17 cellular contexts compared by ENCODE assay signal in the genomic region with DNA sequence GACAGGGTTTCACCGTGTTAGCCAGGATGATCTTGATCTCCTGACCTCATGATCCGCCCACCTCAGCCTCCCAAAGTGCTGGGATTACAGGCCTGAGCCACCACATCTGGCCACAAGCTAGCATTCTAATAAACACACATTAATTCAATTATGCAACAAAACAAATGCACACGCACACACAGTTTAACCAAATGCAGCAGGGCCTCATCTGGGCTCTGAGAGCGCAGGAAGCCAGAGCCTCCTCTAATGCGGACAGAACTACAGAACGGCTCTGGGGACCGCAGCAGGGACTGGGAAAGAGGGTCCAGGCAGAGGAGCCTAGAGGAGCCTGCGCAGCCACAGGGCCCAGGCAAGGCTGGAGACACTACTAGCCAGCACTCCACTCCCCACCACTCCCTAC. TPM values are rescaled to one million over a fixed set of nuclear protein-coding genes. Genes with fewer than 3 reads are reported as not detected.
DNase-seq lines count a peak whose midpoint lies in the region; ATAC-seq and TF ChIP-seq lines count a peak whose summit lies in the region.
"Had no signal": no experiment of that assay in that cellular context is flagged by ENCODE, and none has a peak within 500 bp of the region (broad histone marks: within the 10 kb centered on the region; RNA-seq: fewer than 3 reads in every experiment).

No MANE protein-coding gene starts in this region.

- no peaks in the 10 kb centered on the region for H3K9me3 Mint-ChIP-seq in CD4-positive, alpha-beta T cell
- H3K9me3 Mint-ChIP-seq in stimulated activated memory B cell treated with anti-CD40 and anti-IgM and Interleukin-4, amounts not matched to agents 10 μg/mL and 1 μg/mL and 100 μg/mL, for 72 hours: no peaks in the 10 kb centered on the region
- H3K9me3 Mint-ChIP-seq: CD8-positive, alpha-beta T cell had no signal

- no CpG with 5 or more reads among the region's 8 CpGs for WGBS in trophoblast cell (ENCODE audit: extremely low coverage, insufficient coverage, insufficient read length)

- H3K4ac ChIP-seq in trophoblast cell (ENCODE audit: low read depth, low read length): peak overlapping the region; percentile 32

- CTCF ChIA-PET in CD4-positive, alpha-beta T cell (lab: Charles Lee): no interaction called here

- no peak overlapping the region for H4K8ac ChIP-seq in trophoblast cell (ENCODE audit: low read depth, low read length)

- H3K79me2 ChIP-seq in trophoblast cell (ENCODE audit: control insufficient read depth, insufficient read depth, low read length, poor library complexity): peaks cover 6% of the 10 kb centered on the region

- no peak overlapping the region for H4K91ac ChIP-seq in trophoblast cell (ENCODE audit: low read depth, low read length)

- TF ChIP-seq CTCF in AG10803 (conservative IDR thresholded peaks at IDR 0.05; ENCODE audit: low read length): no peak
- no peak for TF ChIP-seq CTCF in CD4-positive, alpha-beta T cell (IDR thresholded peaks at IDR 0.05)

- peaks cover 0 to 6% of the 10 kb centered on the region in 2 experiments for H3K4me1 ChIP-seq in trophoblast cell (ENCODE audit: control insufficient read depth in 1 of 2, insufficient read depth in 2 of 2, low read length in 2 of 2)

- no peak overlapping the region for H2BK5ac ChIP-seq in trophoblast cell (ENCODE audit: low read depth, low read length, poor library complexity)

- peak overlapping the region; percentile 25 for H3K4me3 Mint-ChIP-seq in CD4-positive, alpha-beta T cell
- no peak overlapping the region for H3K4me3 Mint-ChIP-seq in stimulated activated memory B cell treated with anti-CD40 and anti-IgM and Interleukin-4, amounts not matched to agents 10 μg/mL and 1 μg/mL and 100 μg/mL, for 72 hours

- no peak overlapping the region for H3K9ac ChIP-seq in trophoblast cell (ENCODE audit: low read length)

- H3K27ac ChIP-seq in CD4-positive, alpha-beta T cell (ENCODE audit: low read depth, low read length): no peak overlapping the region
- H3K27ac ChIP-seq in trophoblast cell (ENCODE audit: low read depth, low read length): no peak overlapping the region
- H3K27ac ChIP-seq: A549, C4-2B, HL-60 had no signal

- H3K27me3 Mint-ChIP-seq in CD4-positive, alpha-beta T cell: no peaks in the 10 kb centered on the region
- no peaks in the 10 kb centered on the region for H3K27me3 Mint-ChIP-seq in stimulated activated memory B cell treated with anti-CD40 and anti-IgM and Interleukin-4, amounts not matched to agents 10 μg/mL and 1 μg/mL and 100 μg/mL, for 72 hours

- no peak overlapping the region for H2BK12ac ChIP-seq in trophoblast cell (ENCODE audit: low read length)

- peaks cover 10% of the 10 kb centered on the region for H3K79me1 ChIP-seq in trophoblast cell (ENCODE audit: low read length)

- H2AK5ac ChIP-seq in trophoblast cell (ENCODE audit: low read length): no peak overlapping the region

- H2AFZ ChIP-seq in trophoblast cell (ENCODE audit: insufficient read depth, low read length, poor library complexity): no peak overlapping the region

- peaks cover 56% of the 10 kb centered on the region for H3K36me3 Mint-ChIP-seq in CD4-positive, alpha-beta T cell (ENCODE audit: low read depth)
- peaks cover 48% of the 10 kb centered on the region for H3K36me3 Mint-ChIP-seq in stimulated activated memory B cell treated with anti-CD40 and anti-IgM and Interleukin-4, amounts not matched to agents 10 μg/mL and 1 μg/mL and 100 μg/mL, for 72 hours

- no peak for ATAC-seq in CD4-positive, alpha-beta T cell (ENCODE audit: poor library complexity)
- ATAC-seq in SK-N-SH treated with all-trans-retinoic acid at 6 μM for 48 hours: no peak
- no peak for ATAC-seq in stimulated activated memory B cell treated with anti-CD40 and anti-IgM and Interleukin-4, amounts not matched to agents 10 μg/mL and 1 μg/mL and 100 μg/mL, for 72 hours
- ATAC-seq: A549; CD8-positive, alpha-beta T cell; K562 had no signal

- no peaks in the 10 kb centered on the region for H3K9me3 ChIP-seq in CD4-positive, alpha-beta T cell (ENCODE audit: control insufficient read depth, low read length)
- peaks cover 1% of the 10 kb centered on the region for H3K9me3 ChIP-seq in trophoblast cell (ENCODE audit: insufficient read depth, low read depth, low read length)
- H3K9me3 ChIP-seq: A549, HAP-1 had no signal

- POLR2A ChIA-PET in CD4-positive, alpha-beta T cell (lab: Charles Lee): no interaction called here

- no peak overlapping the region for H3K4me2 ChIP-seq in trophoblast cell (ENCODE audit: low read length)
- H3K4me2 ChIP-seq: A549 had no signal

- DNase-seq in AG10803 (ENCODE audit: low read depth) (peak; percentile 45), trophoblast cell (no peak), HPDE6-E6E7 (ENCODE audit: extremely low spot score) (no peak), T-helper 1 cell (no peak)
- no peak for DNase-seq in CD4-positive, alpha-beta T cell
- DNase-seq: CD8-positive, alpha-beta T cell; COR-L47; DMS153; DMS79 treated with DMSO at 0.1 percent for 48 hours; GDM1 had no signal

- H3K4me3 ChIP-seq in AG10803 (ENCODE audit: low read length) (no peak overlapping the region), trophoblast cell (ENCODE audit: low read depth, low read length) (no peak overlapping the region)
- H3K4me3 ChIP-seq: A549, HAP-1, K562 had no signal

- H3K27ac Mint-ChIP-seq in CD4-positive, alpha-beta T cell: no peak overlapping the region
- H3K27ac Mint-ChIP-seq in stimulated activated memory B cell treated with anti-CD40 and anti-IgM and Interleukin-4, amounts not matched to agents 10 μg/mL and 1 μg/mL and 100 μg/mL, for 72 hours: no peak overlapping the region
- H3K27ac Mint-ChIP-seq: CD8-positive, alpha-beta T cell had no signal

- H3K23ac ChIP-seq in trophoblast cell (ENCODE audit: low read length): no peak overlapping the region

- H2BK120ac ChIP-seq in trophoblast cell (ENCODE audit: insufficient read depth, low read length, poor library complexity): no peak overlapping the region

- H3K4me1 Mint-ChIP-seq in CD4-positive, alpha-beta T cell (ENCODE audit: low read depth): peaks cover 29% of the 10 kb centered on the region
- H3K4me1 Mint-ChIP-seq in stimulated activated memory B cell treated with anti-CD40 and anti-IgM and Interleukin-4, amounts not matched to agents 10 μg/mL and 1 μg/mL and 100 μg/mL, for 72 hours: peaks cover 38% of the 10 kb centered on the region

- H3K27me3 ChIP-seq in CD4-positive, alpha-beta T cell (ENCODE audit: control insufficient read depth, insufficient read depth, low read length): no peaks in the 10 kb centered on the region
- no peaks in the 10 kb centered on the region for H3K27me3 ChIP-seq in trophoblast cell (ENCODE audit: insufficient read depth, low read length)

- H3K36me3 ChIP-seq in trophoblast cell (ENCODE audit: control insufficient read depth in 1 of 2, insufficient read depth in 2 of 2, low read length in 2 of 2): peaks cover 59% of the 10 kb centered on the region in 2 experiments

- H4K12ac ChIP-seq in trophoblast cell (ENCODE audit: low read depth, low read length): no peak overlapping the region

- H3K18ac ChIP-seq in trophoblast cell (ENCODE audit: low read length): peak overlapping the region; percentile 49

- no peak overlapping the region for H3K14ac ChIP-seq in trophoblast cell (ENCODE audit: low read length)

- intact Hi-C loops in CD4-positive, alpha-beta T cell (cut with DNase I, micrococcal nuclease): no loop called here

TF ChIP-seq in SK-N-SH treated with all-trans-retinoic acid at 6 μM for 48 hours, 23 proteins besides CTCF, POLR2A, EP300 and RAD21:
- TF ChIP-seq ZNF70 (CRISPR knock-in tag; IDR thresholded peaks at IDR 0.05) (no peak), PPARA (CRISPR knock-in tag; IDR thresholded peaks at IDR 0.05; ENCODE audit: borderline replicate concordance) (no peak), GLIS3 (CRISPR knock-in tag; IDR thresholded peaks at IDR 0.05) (no peak), TOX (CRISPR knock-in tag; IDR thresholded peaks at IDR 0.05; ENCODE audit: borderline replicate concordance) (no peak), TCF4 (CRISPR knock-in tag; IDR thresholded peaks at IDR 0.05; ENCODE audit: borderline replicate concordance) (peak; percentile 66; the same call in 1 of the 2 replicates)

RNA-seq across cellular contexts. Expression of gene MAD1L1, which starts 3.8 kb away (rescaled TPM):
- total RNA-seq in CD4-positive, alpha-beta T cell: 100 to 1,000 TPM; 157 to 160 TPM
- 23.7 and 24.6 TPM in 2 replicates for polyA plus RNA-seq in trophoblast cell (2013)

RNA-seq across cellular contexts. Expression of gene MRM2, which starts 13.1 kb away (rescaled TPM):
- total RNA-seq in CD4-positive, alpha-beta T cell: 1 to 10 TPM; 3.6 to 3.7 TPM
- polyA plus RNA-seq in trophoblast cell (2013): 21.4 and 22.1 TPM in 2 replicates

RNA-seq across cellular contexts. Expression of gene NUDT1, which starts 13.1 kb away (rescaled TPM):
- total RNA-seq in CD4-positive, alpha-beta T cell: 10 to 100 TPM; 12.8 to 13.0 TPM
- polyA plus RNA-seq in trophoblast cell (2013): 23.2 and 26.4 TPM in 2 replicates
